Comparison of ENCODE assay signal across 1 cellular context in genomic region chr4:10924274-10924673, GRCh38.
TF ChIP-seq lines count a peak whose summit lies in the region.

No MANE protein-coding gene starts in this region.

TF ChIP-seq in H1, 55 proteins besides CTCF, POLR2A, EP300 and RAD21 (continued from another document):
- TF ChIP-seq E2F6 (IDR thresholded peaks at IDR 0.05) (no peak), POU5F1 (IDR thresholded peaks at IDR 0.05; ENCODE audit: low read depth, low read length) (no peak), CEBPB (IDR thresholded peaks at IDR 0.05; ENCODE audit: low read depth, low read length) (no peak), USF2 (IDR thresholded peaks at IDR 0.05; ENCODE audit: low read length) (no peak)
